Comparison of ENCODE assay signal across 8 cellular contexts in genomic region chr17:44363613-44364159, GRCh38.
A peak's percentile ranks its signal among the peaks of the same experiment; 100 is the strongest.
DNase-seq lines count a peak whose midpoint lies in the region; ATAC-seq, FAIRE-seq and TF ChIP-seq lines count a peak whose summit lies in the region.

Gene FAM171A2, minus strand, starts transcription at chr17:44363853. Its CDS starts 139 bp downstream, at chr17:44363714.

- TF ChIP-seq CTCF in WERI-Rb-1 (IDR thresholded peaks at IDR 0.05; ENCODE audit: low read depth, low read length) = peak; percentile 80
- TF ChIP-seq CTCF in cardiac fibroblast (IDR thresholded peaks at IDR 0.05; ENCODE audit: low read depth, low read length) = peak; percentile 12

- DNase-seq in AG08395 (ENCODE audit: low spot score) = peak; percentile 89
- peak; percentile 92 for DNase-seq in GM19239 (ENCODE audit: insufficient read length, low spot score)
- peak; percentile 47 for DNase-seq in NCI-H1105 treated with DMSO at 0.1 percent for 48 hours (lab: John Stamatoyannopoulos, UW)
- peak; percentile 76 for DNase-seq in WERI-Rb-1
- DNase-seq in cardiac fibroblast (ENCODE audit: low read depth in 2 of 2) = peak; percentile 35 to 64
- peak; percentile 40 for DNase-seq in iris pigment epithelial cell (ENCODE audit: low read depth)
- peak; percentile 75 for DNase-seq in stimulated activated CD4-positive, alpha-beta T cell treated with anti-CD3 and anti-CD28 coated beads, Interleukin-15, amount 100 ng/mL, for 24 hours

- H3K27me3 ChIP-seq in WERI-Rb-1 (ENCODE audit: insufficient read depth, low read depth, severe bottlenecking) = no peaks in the 10 kb centered on the region

- ATAC-seq in HG03135 (IDR thresholded peaks at IDR 0.05; ENCODE audit: unreplicated experiment) = no peak

- peaks cover 7% of the 10 kb centered on the region for H3K36me3 ChIP-seq in WERI-Rb-1

- H3K4me3 ChIP-seq in WERI-Rb-1 (ENCODE audit: low read depth, low read length) = peak within 1 kb of the TSS; percentile 92
- H3K4me3 ChIP-seq in cardiac fibroblast (replicated peaks in 1 of 2; ENCODE audit: low read depth in 2 of 2, low read length in 2 of 2) = peak within 1 kb of the TSS; percentile 68 to 76

- FAIRE-seq in GM19239 (lab: Jason Lieb, UNC) = peak; percentile 53

- H3K27ac ChIP-seq in WERI-Rb-1 = peak within 1 kb of the TSS; percentile 82

- no peaks in the 10 kb centered on the region for H3K9me3 ChIP-seq in WERI-Rb-1 (ENCODE audit: severe bottlenecking)

Comparison
In these comparisons a context has a peak if more than half of its experiments do, and no peak if none do; other contexts are left out.
1. DNase-seq: peak in every context shown above with its lines; median percentile 92 in GM19239; 89 in AG08395; 76 in WERI-Rb-1; 75 in stimulated activated CD4-positive, alpha-beta T cell treated with anti-CD3 and anti-CD28 coated beads, Interleukin-15, amount 100 ng/mL, for 24 hours; 50 in cardiac fibroblast; 47 in NCI-H1105 treated with DMSO at 0.1 percent for 48 hours; 40 in iris pigment epithelial cell.